ENCODE assay signal across 24 cellular contexts in genomic region chr2:126792993-126793392, GRCh38.
"Had no signal": no experiment of that assay in that cellular context is flagged by ENCODE, and none has a peak within 500 bp of the region (broad histone marks: within the 10 kb centered on the region; RNA-seq: fewer than 3 reads in every experiment).

No MANE protein-coding gene starts in this region.

- H3K4me1 Mint-ChIP-seq: activated B cell treated with CpG ODN at 0.5 μM for 24 hours; activated CD4-positive, alpha-beta T cell treated with anti-CD3 and anti-CD28 coated beads, Interleukin-2, amount 10 ng/mL, durations not matched to agents 7 days and 5 days had no signal

- H3K36me3 Mint-ChIP-seq: brain; naive thymus-derived CD4-positive, alpha-beta T cell had no signal

- H3K27me3 ChIP-seq: foreskin keratinocyte, ovary, right atrium auricular region had no signal

- ATAC-seq: activated T-cell treated with anti-CD3 and anti-CD28 coated beads, Interleukin-2, amount 50 U/mL, for 72 hours; foreskin keratinocyte; left lung; naive thymus-derived CD4-positive, alpha-beta T cell; psoas muscle; stimulated activated naive CD8-positive, alpha-beta T cell treated with anti-CD3 and anti-CD28 coated beads, Interleukin-15, Interleukin-2, amounts not matched to agents 100 U/mL and 50 U/mL, for 24 hours had no signal

- H3K9me3 ChIP-seq: left lung, ovary, psoas muscle, right atrium auricular region, tibial artery had no signal

- H3K27ac Mint-ChIP-seq: activated B cell treated with CpG ODN at 0.5 μM for 24 hours; activated CD4-positive, alpha-beta T cell treated with anti-CD3 and anti-CD28 coated beads, Interleukin-2, amount 10 ng/mL, durations not matched to agents 7 days and 5 days; activated T-cell treated with anti-CD3 and anti-CD28 coated beads, Interleukin-2, amount 50 U/mL, for 72 hours; brain; naive thymus-derived CD4-positive, alpha-beta T cell had no signal

- H3K4me3 Mint-ChIP-seq: activated B cell treated with CpG ODN at 0.5 μM for 24 hours; activated CD4-positive, alpha-beta T cell treated with anti-CD3 and anti-CD28 coated beads, Interleukin-2, amount 10 ng/mL, durations not matched to agents 7 days and 5 days; activated T-cell treated with anti-CD3 and anti-CD28 coated beads, Interleukin-2, amount 50 U/mL, for 72 hours; brain; naive thymus-derived CD4-positive, alpha-beta T cell had no signal

- H3K36me3 ChIP-seq: left lung, ovary, right atrium auricular region, tibial artery had no signal

- H3K4me1 ChIP-seq: foreskin keratinocyte, left lung, psoas muscle, right atrium auricular region, tibial artery had no signal

- H3K9me3 Mint-ChIP-seq: activated B cell treated with CpG ODN at 0.5 μM for 24 hours; activated CD4-positive, alpha-beta T cell treated with anti-CD3 and anti-CD28 coated beads, Interleukin-2, amount 10 ng/mL, durations not matched to agents 7 days and 5 days; activated T-cell treated with anti-CD3 and anti-CD28 coated beads, Interleukin-2, amount 50 U/mL, for 72 hours; brain; naive thymus-derived CD4-positive, alpha-beta T cell had no signal

- H3K27ac ChIP-seq: foreskin keratinocyte, left lung, ovary, psoas muscle, right atrium auricular region, tibial artery had no signal

- DNase-seq: activated B cell treated with CpG ODN at 0.5 μM for 24 hours; activated CD4-positive, alpha-beta T cell treated with anti-CD3 and anti-CD28 coated beads, Interleukin-2, amount 10 ng/mL, durations not matched to agents 7 days and 5 days; activated gamma-delta T cell; activated naive CD4-positive, alpha-beta T cell treated with anti-CD3 and anti-CD28 coated beads, Interleukin-2, amount 50 U/mL, for 16 hours; activated T-cell treated with anti-CD3 and anti-CD28 coated beads, Interleukin-2, amount 50 U/mL, for 72 hours; aorta; caudate nucleus; dermis blood vessel endothelial cell; effector CD8-positive, alpha-beta T cell; foreskin keratinocyte; left lung; ovary; psoas muscle; stimulated activated CD4-positive, alpha-beta T cell treated with anti-CD3 and anti-CD28 coated beads, Interleukin-12 subunit alpha, Interleukin-12 subunit beta, amount 100 ng/mL, for 4 hours; stimulated activated CD4-positive, alpha-beta T cell treated with anti-CD3 and anti-CD28 coated beads, Interleukin-4, amount 100 ng/mL, for 4 hours; stimulated activated naive CD8-positive, alpha-beta T cell treated with anti-CD3 and anti-CD28 coated beads, Interleukin-15, Interleukin-2, amounts not matched to agents 100 U/mL and 50 U/mL, for 24 hours; substantia nigra; T-helper 1 cell; T-helper 9 cell had no signal

- H3K4me3 ChIP-seq: left lung, lung, ovary, psoas muscle, right atrium auricular region, tibial artery had no signal
